1 cellular context compared by ENCODE assay signal in genomic region chr1:226940029-226940805, GRCh38.
TF ChIP-seq lines count a peak whose summit lies in the region.

Gene COQ8A, plus strand, starts transcription at chr1:226940294. Its CDS starts 21,092 bp downstream, at chr1:226961386.

TF ChIP-seq in K562, 482 proteins besides CTCF, POLR2A, EP300 and RAD21 (continued from another document and continues in another):
- TF ChIP-seq ZNF609 (CRISPR knock-in tag; IDR thresholded peaks at IDR 0.05; ENCODE audit: borderline replicate concordance): no peak
- TF ChIP-seq ZNF644 (tag; IDR thresholded peaks at IDR 0.05; ENCODE audit: low read depth): no peak
- peak; percentile 27; the same call in 1 of the 2 replicates for TF ChIP-seq ZBTB12 (CRISPR knock-in tag; IDR thresholded peaks at IDR 0.05)
- TF ChIP-seq RBM25 (IDR thresholded peaks at IDR 0.05; ENCODE audit: low read depth, low read length, severe bottlenecking): peak; percentile 100
- TF ChIP-seq MAX (CRISPR knock-in tag; IDR thresholded peaks at IDR 0.05): peak; percentile 99
- TF ChIP-seq PREB (CRISPR knock-in tag; IDR thresholded peaks at IDR 0.05): no peak
- no peak; the same call in 1 of the 2 replicates for TF ChIP-seq FOXO4 (CRISPR knock-in tag; IDR thresholded peaks at IDR 0.05)
- no peak for TF ChIP-seq TSHZ1 (CRISPR knock-in tag; IDR thresholded peaks at IDR 0.05)
- no peak for TF ChIP-seq GTF2A2 (tag; IDR thresholded peaks at IDR 0.05)
- no peak for TF ChIP-seq GTF3C2 (IDR thresholded peaks at IDR 0.05; ENCODE audit: borderline replicate concordance, extremely low read depth, insufficient read length)
- no peak for TF ChIP-seq ZNF384 (IDR thresholded peaks at IDR 0.05; ENCODE audit: low read depth, low read length)
- TF ChIP-seq GATAD2B (IDR thresholded peaks at IDR 0.05; ENCODE audit: borderline replicate concordance): no peak
- no peak for TF ChIP-seq TAF7 (tag; IDR thresholded peaks at IDR 0.05)
- TF ChIP-seq TBL1XR1 (IDR thresholded peaks at IDR 0.05; ENCODE audit: low read length in 2 of 2): 0 out of 4 replicates have a peak, but pooled peaks of 1 of the 2 experiments have one; percentile 20
- no peak for TF ChIP-seq ZNF253 (CRISPR knock-in tag; conservative IDR thresholded peaks at IDR 0.05)
- no peak for TF ChIP-seq ZNF780A (CRISPR knock-in tag; IDR thresholded peaks at IDR 0.05)
- TF ChIP-seq POLR2AphosphoS2 (IDR thresholded peaks at IDR 0.05; ENCODE audit: low read length): no peak
- no peak; the same call in 1 of the 2 replicates for TF ChIP-seq ZNF121 (CRISPR knock-in tag; conservative IDR thresholded peaks at IDR 0.05)
- no peak; the same call in 1 of the 2 replicates for TF ChIP-seq ZBED1 (IDR thresholded peaks at IDR 0.05)
- TF ChIP-seq ZNF140 (CRISPR knock-in tag; IDR thresholded peaks at IDR 0.05): no peak
- no peak for TF ChIP-seq HSF4 (CRISPR knock-in tag; IDR thresholded peaks at IDR 0.05; ENCODE audit: borderline replicate concordance)
- TF ChIP-seq ZNF407 (IDR thresholded peaks at IDR 0.05; ENCODE audit: low read depth): no peak
- TF ChIP-seq ZBTB34 (CRISPR knock-in tag; IDR thresholded peaks at IDR 0.05): no peak
- 0 out of 2 replicates have a peak, but pooled peaks have one; percentile 76 for TF ChIP-seq ZNF212 (CRISPR knock-in tag; IDR thresholded peaks at IDR 0.05)
- TF ChIP-seq ARID2 (IDR thresholded peaks at IDR 0.05): no peak
- no peak for TF ChIP-seq KLF6 (CRISPR knock-in tag; IDR thresholded peaks at IDR 0.05; ENCODE audit: borderline replicate concordance)
